12 cellular contexts compared by ENCODE assay signal in genomic region chr15:99438222-99438592, GRCh38.
DNase-seq lines count a peak whose midpoint lies in the region; ATAC-seq, FAIRE-seq and TF ChIP-seq lines count a peak whose summit lies in the region.
"Had no signal": no experiment of that assay in that cellular context is flagged by ENCODE, and none has a peak within 500 bp of the region (broad histone marks: within the 10 kb centered on the region; RNA-seq: fewer than 3 reads in every experiment).

No MANE protein-coding gene starts in this region.

- DNase-seq in BE2C: peak; percentile 3
- DNase-seq in activated CD8-positive, alpha-beta memory T cell treated with anti-CD3 and anti-CD28 coated beads, Interleukin-2, amount 50 U/mL, for 48 hours: peak; percentile 47
- DNase-seq in HepG2 (ENCODE audit: low spot score): no peak
- no peak for DNase-seq in NCI-H2107 (lab: John Stamatoyannopoulos, UW)
- no peak for DNase-seq in NCI-H1694 treated with DMSO at 0.1 percent for 48 hours (lab: John Stamatoyannopoulos, UW)
- DNase-seq: NCI-H524 treated with DMSO at 0.1 percent for 48 hours, T-helper 9 cell had no signal

- in situ Hi-C loops in HepG2 (cut with HindIII; ENCODE audit: extremely low pct_ligation_motif_present, low pct_unique_long_range_greater_than_20kb): loop anchor here (10.0 kb wide), 1 partner anchor 127 kb away; the partner anchor contains the start of gene MEF2A

- H2AFZ ChIP-seq in HepG2 (ENCODE audit: low read length): no peak overlapping the region

- H3K27ac ChIP-seq in HepG2 (ENCODE audit: extremely low read length, insufficient read depth, low read length): no peak overlapping the region
- peak overlapping the region in 15 of 21 experiments; percentile 2 to 86 (median 67) for H3K27ac ChIP-seq in skin epidermis
- H3K27ac ChIP-seq: body of pancreas had no signal

- TF ChIP-seq EP300 in HepG2 (IDR thresholded peaks at IDR 0.05; ENCODE audit: low read depth in 2 of 2, low read length in 2 of 2) (no peak), HepG2 (CRISPR knock-in tag; IDR thresholded peaks at IDR 0.05; ENCODE audit: borderline replicate concordance) (no peak)

- TF ChIP-seq CTCF in BE2C (IDR thresholded peaks at IDR 0.05; ENCODE audit: low read depth, low read length): no peak
- no peak for TF ChIP-seq CTCF in HepG2 (CRISPR knock-in tag; IDR thresholded peaks at IDR 0.05)

- intact Hi-C loops in HepG2 (cut with micrococcal nuclease; ENCODE audit: unreplicated experiment): no loop called here

- H3K4me3 ChIP-seq in BE2C (ENCODE audit: low read depth, low read length) (no peak overlapping the region), HepG2 (replicated peaks in 1 of 3; ENCODE audit: insufficient read depth in 1 of 3, low read depth in 2 of 3, low read length in 3 of 3) (no peak overlapping the region), skin epidermis (no peak overlapping the region)
- H3K4me3 ChIP-seq: body of pancreas had no signal

- FAIRE-seq in HepG2 (lab: Jason Lieb, UNC): no peak
- FAIRE-seq: islet of Langerhans had no signal

- CTCF ChIA-PET in HepG2 (lab: Yijun Ruan, JAX; ENCODE audit: low intra/inter-chr PET ratio, low total read pairs): no interaction called here

- TF ChIP-seq POLR2A in HepG2 (IDR thresholded peaks at IDR 0.05; ENCODE audit: insufficient read depth in 1 of 2, low read depth in 2 of 2, low read length in 2 of 2): no peak

- no peak for TF ChIP-seq RAD21 in HepG2 (CRISPR knock-in tag; IDR thresholded peaks at IDR 0.05)

- H3K79me2 ChIP-seq in HepG2 (ENCODE audit: insufficient read depth, low read length): no peaks in the 10 kb centered on the region

- H3K4me1 ChIP-seq in BE2C (no peaks in the 10 kb centered on the region), HepG2 (ENCODE audit: insufficient read depth, low read length) (peaks cover 53% of the 10 kb centered on the region)

- H3K9me3 ChIP-seq in BE2C (no peaks in the 10 kb centered on the region), HepG2 (ENCODE audit: low read length) (no peaks in the 10 kb centered on the region)
- H3K9me3 ChIP-seq: body of pancreas had no signal

- POLR2A ChIA-PET in HepG2 (lab: Yijun Ruan, JAX): no interaction called here

- H3K36me3 ChIP-seq in BE2C (no peaks in the 10 kb centered on the region), HepG2 (replicated peaks in 1 of 2; ENCODE audit: control insufficient read depth in 1 of 2, insufficient read depth in 2 of 2, low read length in 2 of 2) (no peaks in the 10 kb centered on the region)

- no peak overlapping the region for H3K9ac ChIP-seq in HepG2 (ENCODE audit: insufficient read depth, low read depth, low read length)

- BruUV-seq in HepG2 (replicated peaks; lab: Mats Ljungman, UMichigan): no TSS peak

- ATAC-seq in HepG2 (no peak), GM21381 (IDR thresholded peaks at IDR 0.05; ENCODE audit: unreplicated experiment) (no peak), GM19452 (IDR thresholded peaks at IDR 0.05; ENCODE audit: unreplicated experiment) (no peak)
- ATAC-seq: body of pancreas had no signal

- 67% methylated on average over 10 of the region's 11 CpGs for WGBS in HepG2 (ENCODE audit: low lambda C conversion rate)

- peak overlapping the region; percentile 49 for H3K4me2 ChIP-seq in HepG2 (ENCODE audit: low read depth, low read length)

- H4K20me1 ChIP-seq in HepG2 (ENCODE audit: insufficient read depth, low read length): no peaks in the 10 kb centered on the region

- H3K27me3 ChIP-seq in BE2C (no peaks in the 10 kb centered on the region), HepG2 (ENCODE audit: control insufficient read depth in 1 of 2, insufficient read depth in 2 of 2, low read length in 2 of 2) (peaks cover 11 to 82% of the 10 kb centered on the region in 2 experiments)
- H3K27me3 ChIP-seq: body of pancreas had no signal

TF ChIP-seq in HepG2, 621 proteins besides CTCF, POLR2A, EP300 and RAD21:
- TF ChIP-seq ZNF282 (IDR thresholded peaks at IDR 0.05; ENCODE audit: partially characterized antibody) (no peak), ZNF24 (IDR thresholded peaks at IDR 0.05) (no peak), FOSL1 (CRISPR knock-in tag; IDR thresholded peaks at IDR 0.05; ENCODE audit: borderline replicate concordance) (no peak), ZNF124 (CRISPR knock-in tag; IDR thresholded peaks at IDR 0.05) (no peak), DRAP1 (CRISPR knock-in tag; IDR thresholded peaks at IDR 0.05) (no peak), ZNF20 (CRISPR knock-in tag; IDR thresholded peaks at IDR 0.05) (no peak)

Comparison
In these comparisons a context has a peak if more than half of its experiments do, and no peak if none do; other contexts are left out.
1. DNase-seq: peak in BE2C (single experiment) and activated CD8-positive, alpha-beta memory T cell treated with anti-CD3 and anti-CD28 coated beads, Interleukin-2, amount 50 U/mL, for 48 hours (single experiment); none in HepG2 (single experiment), NCI-H2107 (single experiment) and NCI-H1694 treated with DMSO at 0.1 percent for 48 hours (single experiment).